ENCODE assay signal across 8 cellular contexts in genomic region chr3:184361532-184361931, GRCh38. TPM values are rescaled to one million over a fixed set of nuclear protein-coding genes. Genes with fewer than 3 reads are reported as not detected.
DNase-seq lines count a peak whose midpoint lies in the region; ATAC-seq and TF ChIP-seq lines count a peak whose summit lies in the region.

Gene CLCN2, minus strand, starts transcription at chr3:184361605. Its CDS starts 126 bp downstream, at chr3:184361479.
Gene POLR2H, plus strand, starts transcription at chr3:184361710. Its CDS starts 1,783 bp downstream, at chr3:184363493.

- H3K4me3 Mint-ChIP-seq in endothelial cell (ENCODE audit: unreplicated experiment): peak within 1 kb of the TSS; percentile 93
- peak within 1 kb of the TSS; percentile 91 for H3K4me3 Mint-ChIP-seq in stimulated activated memory B cell treated with anti-CD40 and anti-IgM and Interleukin-4, amounts not matched to agents 10 μg/mL and 1 μg/mL and 100 μg/mL, for 72 hours

- peaks cover 9% of the 10 kb centered on the region for H3K27me3 Mint-ChIP-seq in endothelial cell (ENCODE audit: unreplicated experiment)
- H3K27me3 Mint-ChIP-seq in stimulated activated memory B cell treated with anti-CD40 and anti-IgM and Interleukin-4, amounts not matched to agents 10 μg/mL and 1 μg/mL and 100 μg/mL, for 72 hours: no peaks in the 10 kb centered on the region

- peak; percentile 59 for ATAC-seq in stimulated activated memory B cell treated with anti-CD40 and anti-IgM and Interleukin-4, amounts not matched to agents 10 μg/mL and 1 μg/mL and 100 μg/mL, for 72 hours

- peak within 1 kb of the TSS; percentile 93 for H3K27ac Mint-ChIP-seq in endothelial cell (ENCODE audit: unreplicated experiment)
- peak within 1 kb of the TSS; percentile 81 for H3K27ac Mint-ChIP-seq in stimulated activated memory B cell treated with anti-CD40 and anti-IgM and Interleukin-4, amounts not matched to agents 10 μg/mL and 1 μg/mL and 100 μg/mL, for 72 hours

- H3K36me3 Mint-ChIP-seq in endothelial cell (ENCODE audit: low read depth, unreplicated experiment): peaks cover 14% of the 10 kb centered on the region
- H3K36me3 Mint-ChIP-seq in stimulated activated memory B cell treated with anti-CD40 and anti-IgM and Interleukin-4, amounts not matched to agents 10 μg/mL and 1 μg/mL and 100 μg/mL, for 72 hours: peaks cover 8% of the 10 kb centered on the region

- TF ChIP-seq CTCF in endothelial cell (IDR thresholded peaks at IDR 0.05; ENCODE audit: unreplicated experiment): no peak

- peaks cover 18% of the 10 kb centered on the region for H3K4me1 Mint-ChIP-seq in endothelial cell (ENCODE audit: unreplicated experiment)
- H3K4me1 Mint-ChIP-seq in stimulated activated memory B cell treated with anti-CD40 and anti-IgM and Interleukin-4, amounts not matched to agents 10 μg/mL and 1 μg/mL and 100 μg/mL, for 72 hours: peaks cover 43% of the 10 kb centered on the region

- DNase-seq in DMS53 (lab: John Stamatoyannopoulos, UW) (peak; percentile 75), DMS53 treated with DMSO at 0.1 percent for 48 hours (lab: John Stamatoyannopoulos, UW; ENCODE audit: unreplicated experiment) (no peak), HCEC 1CT (peak; percentile 45), NCI-H146 treated with DMSO at 0.1 percent for 48 hours (lab: John Stamatoyannopoulos, UW; ENCODE audit: unreplicated experiment) (peak; percentile 66), endothelial cell (ENCODE audit: low spot score) (peak; percentile 79), middle frontal gyrus (ENCODE audit: extremely low spot score, low spot score) (peak; percentile 68)
- DNase-seq in activated CD4-positive, alpha-beta T cell treated with anti-CD3 and anti-CD28 coated beads, Interleukin-2, amount 50 U/mL, for 4 hours: peak; percentile 20 to 26

- no peaks in the 10 kb centered on the region for H3K9me3 Mint-ChIP-seq in endothelial cell (ENCODE audit: unreplicated experiment)
- H3K9me3 Mint-ChIP-seq in stimulated activated memory B cell treated with anti-CD40 and anti-IgM and Interleukin-4, amounts not matched to agents 10 μg/mL and 1 μg/mL and 100 μg/mL, for 72 hours: no peaks in the 10 kb centered on the region

RNA-seq across cellular contexts. Expression of gene CLCN2, which starts in this region (rescaled TPM):
- total RNA-seq in endothelial cell (ENCODE audit: unreplicated experiment): 6.3 TPM

RNA-seq across cellular contexts. Expression of gene POLR2H, which starts in this region (rescaled TPM):
- 56.1 TPM for total RNA-seq in endothelial cell (ENCODE audit: unreplicated experiment)
